In genomic region chr2:31131871-31132270, GRCh38 we compare ENCODE assay signal across 28 cellular contexts. TPM values are rescaled to one million over a fixed set of nuclear protein-coding genes. Genes with fewer than 3 reads are reported as not detected.
DNase-seq lines count a peak whose midpoint lies in the region; FAIRE-seq and TF ChIP-seq lines count a peak whose summit lies in the region.
"Had no signal": no experiment of that assay in that cellular context is flagged by ENCODE, and none has a peak within 500 bp of the region (broad histone marks: within the 10 kb centered on the region; RNA-seq: fewer than 3 reads in every experiment).

No MANE protein-coding gene starts in this region.

- no peaks in the 10 kb centered on the region for H3K9me3 ChIP-seq in NT2/D1 (ENCODE audit: insufficient read depth, low read length)
- H3K9me3 ChIP-seq in adrenal gland (replicated peaks in 1 of 3), result no peaks in the 10 kb centered on the region
- H3K9me3 ChIP-seq: A549, Caco-2, HAP-1, SJCRH30 had no signal

- 55 to 77% (median 64%) methylated on average over 4 of the region's 4 CpGs for WGBS in adrenal gland, 4 donors

- no peak overlapping the region for H3K9ac ChIP-seq in NT2/D1 (ENCODE audit: insufficient read length, low read depth)

- peaks cover 60% of the 10 kb centered on the region for H3K27me3 Mint-ChIP-seq in type B pancreatic cell

- no peak for TF ChIP-seq POLR2A in adrenal gland (IDR thresholded peaks at IDR 0.05)

- H3K4me3 ChIP-seq in NT2/D1 (ENCODE audit: insufficient read length, low read depth), result no peak overlapping the region
- no peak overlapping the region for H3K4me3 ChIP-seq in adrenal gland
- H3K4me3 ChIP-seq: A549, HAP-1, SJCRH30 had no signal

- peaks cover 8% of the 10 kb centered on the region for H3K4me1 ChIP-seq in NT2/D1 (ENCODE audit: insufficient read depth, insufficient read length)
- peaks cover 0 to under 1% of the 10 kb centered on the region in 2 donors for H3K4me1 ChIP-seq in adrenal gland (replicated peaks in 1 of 2)
- H3K4me1 ChIP-seq: Caco-2, HAP-1, SJCRH30 had no signal

- intact Hi-C loops in adrenal gland (cut with DNase I), result no loop called here

- DNase-seq in ELF-1 (ENCODE audit: low read depth, low spot score) (peak; percentile 68), NT2/D1 (ENCODE audit: low read depth, low spot score) (peak; percentile 46), iPS-NIHi11 (ENCODE audit: low spot score) (peak; percentile 32), urothelium cell line (ENCODE audit: low spot score) (no peak), frontal cortex (ENCODE audit: low spot score in 2 of 2) (no peak), type B pancreatic cell (ENCODE audit: extremely low spot score, unreplicated experiment) (no peak), adrenal gland (no peak)
- DNase-seq: Caco-2; CD4-positive, CD25-positive, alpha-beta regulatory T cell; DMS153; GDM1; KG1; NCI-H1105; NCI-H146; NCI-H2029; NCI-H226; NCI-H510A treated with DMSO at 0.1 percent for 48 hours; NCI-H748 treated with DMSO at 0.1 percent for 48 hours; NK-92 treated with Interleukin-12 subunit alpha and Interleukin-12 subunit beta, amount 100 ng/mL, for 24 hours; SJCRH30; T-cell had no signal

- H3K36me3 ChIP-seq in NT2/D1 (ENCODE audit: insufficient read depth, insufficient read length, low read length) (no peaks in the 10 kb centered on the region), adrenal gland (replicated peaks in 1 of 2) (no peaks in the 10 kb centered on the region)
- H3K36me3 ChIP-seq: HAP-1, SJCRH30 had no signal

- H3K27ac ChIP-seq in adrenal gland, result no peak overlapping the region
- H3K27ac ChIP-seq: A549, HL-60, SJCRH30 had no signal

- no peak overlapping the region for H3K27ac Mint-ChIP-seq in type B pancreatic cell
- H3K27ac Mint-ChIP-seq: B cell; CD4-positive, CD25-positive, alpha-beta regulatory T cell; T-cell had no signal

- FAIRE-seq in urothelium cell line (lab: Jason Lieb, UNC) (no peak), frontal cortex (lab: Jason Lieb, UNC) (no peak)
- FAIRE-seq: A549, GM18507, GM19239, RCC 7860 had no signal

- peaks cover 15% of the 10 kb centered on the region for H3K4me1 Mint-ChIP-seq in type B pancreatic cell (ENCODE audit: unreplicated experiment)

- H3K9me3 Mint-ChIP-seq in type B pancreatic cell, result no peaks in the 10 kb centered on the region
- H3K9me3 Mint-ChIP-seq: T-cell had no signal

- TF ChIP-seq CTCF in type B pancreatic cell (conservative IDR thresholded peaks at IDR 0.05), result no peak
- no peak for TF ChIP-seq CTCF in adrenal gland (IDR thresholded peaks at IDR 0.05)

- no peaks in the 10 kb centered on the region for H3K36me3 Mint-ChIP-seq in type B pancreatic cell
- H3K36me3 Mint-ChIP-seq: CD4-positive, CD25-positive, alpha-beta regulatory T cell; T-cell had no signal

- H3K4me3 Mint-ChIP-seq in type B pancreatic cell, result no peak overlapping the region
- H3K4me3 Mint-ChIP-seq: B cell; CD4-positive, CD25-positive, alpha-beta regulatory T cell; T-cell had no signal

- peaks cover 8% of the 10 kb centered on the region for H3K27me3 ChIP-seq in NT2/D1 (ENCODE audit: insufficient read depth, insufficient read length)
- H3K27me3 ChIP-seq in adrenal gland, result peaks cover 14% of the 10 kb centered on the region

RNA-seq across cellular contexts. Expression of gene GALNT14, which starts 6.4 kb away (rescaled TPM):
- total RNA-seq in frontal cortex, result 10.2 TPM
- 5.7 and 7.4 TPM in 2 replicates for total RNA-seq in type B pancreatic cell (ENCODE audit: low replicate concordance)
- total RNA-seq in adrenal gland, result 1 to 10 TPM in 3 of 8 donors, under 1 TPM in 3, not detected in 2; 0.39 to 8.9 (median 1.3) TPM
- 1 to 10 TPM; 1.6 to 3.5 (median 2.6) TPM for polyA plus RNA-seq in adrenal gland
- total RNA-seq: Caco-2; CD4-positive, CD25-positive, alpha-beta regulatory T cell; SJCRH30 had no signal
- polyA plus RNA-seq: CD4-positive, CD25-positive, alpha-beta regulatory T cell had no signal

Comparison
In these comparisons a context has a peak if more than half of its experiments do, and no peak if none do; other contexts are left out.
1. DNase-seq: peak in ELF-1 (single experiment), NT2/D1 (single experiment) and iPS-NIHi11 (single experiment); none in urothelium cell line (single experiment), frontal cortex (0 of 2), type B pancreatic cell (single experiment) and adrenal gland (0 of 7).